1 cellular context compared by ENCODE assay signal in the genomic region with DNA sequence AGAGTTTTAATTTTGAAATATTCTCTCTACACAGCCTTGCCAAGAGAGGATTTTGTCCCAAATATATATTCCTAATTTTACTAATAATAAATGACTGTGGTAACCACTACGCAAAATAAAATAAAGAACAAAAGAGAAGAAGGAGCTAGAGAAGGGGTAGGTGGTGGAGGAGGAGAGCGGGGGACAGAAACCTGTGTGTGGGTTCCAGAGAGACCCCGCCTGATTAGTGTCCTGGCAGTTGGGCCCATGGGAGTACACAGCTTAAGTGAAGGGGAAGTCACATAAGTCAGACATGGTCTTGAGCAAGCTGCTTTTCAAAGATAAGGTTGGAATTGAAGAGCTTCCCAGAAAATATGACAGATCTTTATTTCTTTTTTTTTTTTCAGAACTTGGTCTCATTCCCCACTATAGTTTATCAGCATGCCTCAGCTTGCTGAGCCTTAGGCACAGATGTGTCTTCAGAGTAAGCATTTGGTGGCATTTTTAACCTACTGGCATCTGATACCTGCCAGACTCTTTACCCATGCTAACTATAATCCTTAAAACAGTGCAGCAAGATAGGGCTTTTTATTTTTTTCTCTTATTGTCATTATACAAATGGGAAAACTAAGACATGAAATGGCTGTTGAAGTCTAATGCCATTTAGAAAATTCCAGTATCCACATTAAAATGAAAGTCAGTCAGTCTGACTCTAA.
TF ChIP-seq lines count a peak whose summit lies in the region.

No MANE protein-coding gene starts in this region.

TF ChIP-seq in K562, 482 proteins besides CTCF, POLR2A, EP300 and RAD21 (continued from another document and continues in another):
- peak; percentile 90 for TF ChIP-seq GATA2 (CRISPR knock-in tag; IDR thresholded peaks at IDR 0.05)
- TF ChIP-seq MTA1 (IDR thresholded peaks at IDR 0.05; ENCODE audit: borderline replicate concordance): peak; percentile 87
- no peak for TF ChIP-seq SP2 (IDR thresholded peaks at IDR 0.05; ENCODE audit: extremely low read depth, low read depth, low read length, poor library complexity, severe bottlenecking)
- no peak for TF ChIP-seq POLR3G (IDR thresholded peaks at IDR 0.05; ENCODE audit: extremely low read depth, insufficient read length, insufficient replicate concordance)
- TF ChIP-seq ZZZ3 (IDR thresholded peaks at IDR 0.05): no peak
- no peak for TF ChIP-seq ZNF445 (CRISPR knock-in tag; IDR thresholded peaks at IDR 0.05; ENCODE audit: low read depth)
- TF ChIP-seq MCM2 (IDR thresholded peaks at IDR 0.05; ENCODE audit: low read depth): no peak
- TF ChIP-seq, protein P1, sequence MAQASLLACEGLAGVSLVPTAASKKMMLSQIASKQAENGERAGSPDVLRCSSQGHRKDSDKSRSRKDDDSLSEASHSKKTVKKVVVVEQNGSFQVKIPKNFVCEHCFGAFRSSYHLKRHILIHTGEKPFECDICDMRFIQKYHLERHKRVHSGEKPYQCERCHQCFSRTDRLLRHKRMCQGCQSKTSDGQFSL (CRISPR knock-in tag; IDR thresholded peaks at IDR 0.05): no peak
- TF ChIP-seq, protein P1 (tag; IDR thresholded peaks at IDR 0.05): no peak; a peak in 2 of 4 replicates
- TF ChIP-seq FOXK1 (CRISPR knock-in tag; IDR thresholded peaks at IDR 0.05; ENCODE audit: borderline replicate concordance): no peak
- TF ChIP-seq, protein P2, sequence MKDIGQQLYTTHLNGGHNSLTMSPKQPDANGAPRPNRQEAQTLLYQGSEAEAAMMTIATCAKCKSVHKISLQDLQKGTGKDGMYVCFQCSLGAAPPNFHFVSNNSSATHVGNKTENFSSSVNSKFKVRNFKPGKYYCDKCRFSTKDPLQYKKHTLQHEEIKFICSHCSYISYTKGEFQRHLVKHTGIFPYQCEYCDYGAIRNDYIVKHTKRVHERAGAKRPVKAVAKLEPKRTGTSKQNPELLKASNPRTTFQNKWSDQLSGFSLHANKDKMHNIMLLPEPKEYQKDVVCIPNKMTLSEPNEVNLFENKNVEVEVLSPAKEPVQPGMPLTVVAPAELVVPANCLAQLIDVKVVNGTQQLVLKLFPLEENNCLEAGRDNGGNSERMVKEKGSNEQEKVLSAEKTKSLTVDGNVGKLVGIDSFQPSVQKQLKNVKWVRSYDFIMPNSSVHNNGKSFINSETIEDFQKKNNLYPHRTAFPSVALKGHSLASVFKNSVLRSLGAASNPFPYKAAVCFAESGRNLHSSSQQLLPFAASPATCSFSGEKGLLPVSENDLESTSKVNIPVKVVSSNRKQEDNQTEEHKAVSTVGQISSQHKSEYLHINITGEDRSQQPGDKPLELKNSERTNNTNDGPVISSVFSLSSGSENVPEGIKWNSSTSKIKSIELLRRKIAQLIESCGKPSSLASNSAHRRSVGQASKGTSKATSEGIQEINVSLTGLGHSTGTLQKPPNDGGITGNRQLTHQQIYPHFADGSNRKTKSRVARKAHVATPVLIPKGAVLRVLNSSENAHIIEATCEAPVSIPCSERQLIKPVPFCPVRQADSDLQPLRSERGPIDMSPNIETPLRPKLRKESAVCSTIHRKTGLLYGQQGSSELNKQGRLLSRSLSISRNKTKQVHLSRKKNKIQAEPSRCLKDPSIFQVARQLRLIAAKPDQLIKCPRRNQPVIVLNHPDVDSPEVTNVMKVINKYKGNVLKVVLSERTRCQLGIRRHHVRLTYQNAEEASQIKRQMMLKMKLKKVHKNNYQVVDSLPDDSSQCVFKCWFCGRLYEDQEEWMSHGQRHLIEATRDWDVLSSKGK (CRISPR knock-in tag; IDR thresholded peaks at IDR 0.05): no peak
- no peak for TF ChIP-seq FOXA1 (IDR thresholded peaks at IDR 0.05; ENCODE audit: borderline replicate concordance)
- TF ChIP-seq, protein P3, sequence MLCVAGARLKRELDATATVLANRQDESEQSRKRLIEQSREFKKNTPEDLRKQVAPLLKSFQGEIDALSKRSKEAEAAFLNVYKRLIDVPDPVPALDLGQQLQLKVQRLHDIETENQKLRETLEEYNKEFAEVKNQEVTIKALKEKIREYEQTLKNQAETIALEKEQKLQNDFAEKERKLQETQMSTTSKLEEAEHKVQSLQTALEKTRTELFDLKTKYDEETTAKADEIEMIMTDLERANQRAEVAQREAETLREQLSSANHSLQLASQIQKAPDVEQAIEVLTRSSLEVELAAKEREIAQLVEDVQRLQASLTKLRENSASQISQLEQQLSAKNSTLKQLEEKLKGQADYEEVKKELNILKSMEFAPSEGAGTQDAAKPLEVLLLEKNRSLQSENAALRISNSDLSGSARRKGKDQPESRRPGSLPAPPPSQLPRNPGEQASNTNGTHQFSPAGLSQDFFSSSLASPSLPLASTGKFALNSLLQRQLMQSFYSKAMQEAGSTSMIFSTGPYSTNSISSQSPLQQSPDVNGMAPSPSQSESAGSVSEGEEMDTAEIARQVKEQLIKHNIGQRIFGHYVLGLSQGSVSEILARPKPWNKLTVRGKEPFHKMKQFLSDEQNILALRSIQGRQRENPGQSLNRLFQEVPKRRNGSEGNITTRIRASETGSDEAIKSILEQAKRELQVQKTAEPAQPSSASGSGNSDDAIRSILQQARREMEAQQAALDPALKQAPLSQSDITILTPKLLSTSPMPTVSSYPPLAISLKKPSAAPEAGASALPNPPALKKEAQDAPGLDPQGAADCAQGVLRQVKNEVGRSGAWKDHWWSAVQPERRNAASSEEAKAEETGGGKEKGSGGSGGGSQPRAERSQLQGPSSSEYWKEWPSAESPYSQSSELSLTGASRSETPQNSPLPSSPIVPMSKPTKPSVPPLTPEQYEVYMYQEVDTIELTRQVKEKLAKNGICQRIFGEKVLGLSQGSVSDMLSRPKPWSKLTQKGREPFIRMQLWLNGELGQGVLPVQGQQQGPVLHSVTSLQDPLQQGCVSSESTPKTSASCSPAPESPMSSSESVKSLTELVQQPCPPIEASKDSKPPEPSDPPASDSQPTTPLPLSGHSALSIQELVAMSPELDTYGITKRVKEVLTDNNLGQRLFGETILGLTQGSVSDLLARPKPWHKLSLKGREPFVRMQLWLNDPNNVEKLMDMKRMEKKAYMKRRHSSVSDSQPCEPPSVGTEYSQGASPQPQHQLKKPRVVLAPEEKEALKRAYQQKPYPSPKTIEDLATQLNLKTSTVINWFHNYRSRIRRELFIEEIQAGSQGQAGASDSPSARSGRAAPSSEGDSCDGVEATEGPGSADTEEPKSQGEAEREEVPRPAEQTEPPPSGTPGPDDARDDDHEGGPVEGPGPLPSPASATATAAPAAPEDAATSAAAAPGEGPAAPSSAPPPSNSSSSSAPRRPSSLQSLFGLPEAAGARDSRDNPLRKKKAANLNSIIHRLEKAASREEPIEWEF (CRISPR knock-in tag; IDR thresholded peaks at IDR 0.05): peak; percentile 94
- no peak for TF ChIP-seq HMG20B (CRISPR knock-in tag; IDR thresholded peaks at IDR 0.05)
- no peak for TF ChIP-seq ZNF165 (CRISPR knock-in tag; IDR thresholded peaks at IDR 0.05; ENCODE audit: borderline replicate concordance)
- no peak for TF ChIP-seq ZC3H4 (CRISPR knock-in tag; IDR thresholded peaks at IDR 0.05; ENCODE audit: borderline replicate concordance)
- TF ChIP-seq ZNF780A (CRISPR knock-in tag; IDR thresholded peaks at IDR 0.05): no peak
- TF ChIP-seq, protein P4, sequence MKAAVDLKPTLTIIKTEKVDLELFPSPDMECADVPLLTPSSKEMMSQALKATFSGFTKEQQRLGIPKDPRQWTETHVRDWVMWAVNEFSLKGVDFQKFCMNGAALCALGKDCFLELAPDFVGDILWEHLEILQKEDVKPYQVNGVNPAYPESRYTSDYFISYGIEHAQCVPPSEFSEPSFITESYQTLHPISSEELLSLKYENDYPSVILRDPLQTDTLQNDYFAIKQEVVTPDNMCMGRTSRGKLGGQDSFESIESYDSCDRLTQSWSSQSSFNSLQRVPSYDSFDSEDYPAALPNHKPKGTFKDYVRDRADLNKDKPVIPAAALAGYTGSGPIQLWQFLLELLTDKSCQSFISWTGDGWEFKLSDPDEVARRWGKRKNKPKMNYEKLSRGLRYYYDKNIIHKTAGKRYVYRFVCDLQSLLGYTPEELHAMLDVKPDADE (conservative IDR thresholded peaks at IDR 0.05; ENCODE audit: control insufficient read depth, low read depth, low read length): no peak; the same call in 1 of the 2 replicates
- TF ChIP-seq, protein P5, sequence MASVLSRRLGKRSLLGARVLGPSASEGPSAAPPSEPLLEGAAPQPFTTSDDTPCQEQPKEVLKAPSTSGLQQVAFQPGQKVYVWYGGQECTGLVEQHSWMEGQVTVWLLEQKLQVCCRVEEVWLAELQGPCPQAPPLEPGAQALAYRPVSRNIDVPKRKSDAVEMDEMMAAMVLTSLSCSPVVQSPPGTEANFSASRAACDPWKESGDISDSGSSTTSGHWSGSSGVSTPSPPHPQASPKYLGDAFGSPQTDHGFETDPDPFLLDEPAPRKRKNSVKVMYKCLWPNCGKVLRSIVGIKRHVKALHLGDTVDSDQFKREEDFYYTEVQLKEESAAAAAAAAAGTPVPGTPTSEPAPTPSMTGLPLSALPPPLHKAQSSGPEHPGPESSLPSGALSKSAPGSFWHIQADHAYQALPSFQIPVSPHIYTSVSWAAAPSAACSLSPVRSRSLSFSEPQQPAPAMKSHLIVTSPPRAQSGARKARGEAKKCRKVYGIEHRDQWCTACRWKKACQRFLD (CRISPR knock-in tag; IDR thresholded peaks at IDR 0.05): peak; percentile 97
- no peak for TF ChIP-seq BMI1 (IDR thresholded peaks at IDR 0.05; ENCODE audit: low read length)
- TF ChIP-seq ZFP36 (IDR thresholded peaks at IDR 0.05; ENCODE audit: low read depth, low read length, partially characterized antibody): no peak
- TF ChIP-seq TBL1XR1 (IDR thresholded peaks at IDR 0.05; ENCODE audit: low read length in 2 of 2): peak; percentile 82 to 97; a peak in 3 of 4 replicates
- peak; percentile 88 for TF ChIP-seq HDAC3 (IDR thresholded peaks at IDR 0.05; ENCODE audit: borderline replicate concordance, partially characterized antibody)
- TF ChIP-seq MAFK (IDR thresholded peaks at IDR 0.05; ENCODE audit: low read length): 0 out of 2 replicates have a peak, but pooled peaks have one; percentile 16
- no peak for TF ChIP-seq ZBTB8A (IDR thresholded peaks at IDR 0.05; ENCODE audit: partially characterized antibody)
- no peak for TF ChIP-seq ZBTB1 (CRISPR knock-in tag; IDR thresholded peaks at IDR 0.05; ENCODE audit: borderline replicate concordance, low read depth)
- no peak for TF ChIP-seq SLC30A9 (CRISPR knock-in tag; IDR thresholded peaks at IDR 0.05)
- no peak for TF ChIP-seq NRF1 (conservative IDR thresholded peaks at IDR 0.05 in 1 of 2, IDR thresholded peaks at IDR 0.05 in 1 of 2)
- TF ChIP-seq PHB2 (IDR thresholded peaks at IDR 0.05; ENCODE audit: low read depth): peak; percentile 97
- TF ChIP-seq ZNF695 (CRISPR knock-in tag; IDR thresholded peaks at IDR 0.05): no peak
- peak; percentile 19; the same call in 1 of the 2 replicates for TF ChIP-seq BHLHE40 (IDR thresholded peaks at IDR 0.05; ENCODE audit: low read length)
- no peak for TF ChIP-seq SRSF9 (IDR thresholded peaks at IDR 0.05; ENCODE audit: borderline replicate concordance, low read depth, low read length)
- no peak for TF ChIP-seq ZNF41 (CRISPR knock-in tag; conservative IDR thresholded peaks at IDR 0.05)
- TF ChIP-seq ILF3 (IDR thresholded peaks at IDR 0.05; ENCODE audit: borderline replicate concordance): peak; percentile 74; the same call in 1 of the 2 replicates
- TF ChIP-seq, protein P6, sequence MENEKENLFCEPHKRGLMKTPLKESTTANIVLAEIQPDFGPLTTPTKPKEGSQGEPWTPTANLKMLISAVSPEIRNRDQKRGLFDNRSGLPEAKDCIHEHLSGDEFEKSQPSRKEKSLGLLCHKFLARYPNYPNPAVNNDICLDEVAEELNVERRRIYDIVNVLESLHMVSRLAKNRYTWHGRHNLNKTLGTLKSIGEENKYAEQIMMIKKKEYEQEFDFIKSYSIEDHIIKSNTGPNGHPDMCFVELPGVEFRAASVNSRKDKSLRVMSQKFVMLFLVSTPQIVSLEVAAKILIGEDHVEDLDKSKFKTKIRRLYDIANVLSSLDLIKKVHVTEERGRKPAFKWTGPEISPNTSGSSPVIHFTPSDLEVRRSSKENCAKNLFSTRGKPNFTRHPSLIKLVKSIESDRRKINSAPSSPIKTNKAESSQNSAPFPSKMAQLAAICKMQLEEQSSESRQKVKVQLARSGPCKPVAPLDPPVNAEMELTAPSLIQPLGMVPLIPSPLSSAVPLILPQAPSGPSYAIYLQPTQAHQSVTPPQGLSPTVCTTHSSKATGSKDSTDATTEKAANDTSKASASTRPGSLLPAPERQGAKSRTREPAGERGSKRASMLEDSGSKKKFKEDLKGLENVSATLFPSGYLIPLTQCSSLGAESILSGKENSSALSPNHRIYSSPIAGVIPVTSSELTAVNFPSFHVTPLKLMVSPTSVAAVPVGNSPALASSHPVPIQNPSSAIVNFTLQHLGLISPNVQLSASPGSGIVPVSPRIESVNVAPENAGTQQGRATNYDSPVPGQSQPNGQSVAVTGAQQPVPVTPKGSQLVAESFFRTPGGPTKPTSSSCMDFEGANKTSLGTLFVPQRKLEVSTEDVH (IDR thresholded peaks at IDR 0.05; ENCODE audit: low read depth, partially characterized antibody): no peak
- peak; percentile 83; the same call in 1 of the 2 replicates for TF ChIP-seq HEY1 (CRISPR knock-in tag; IDR thresholded peaks at IDR 0.05; ENCODE audit: borderline replicate concordance)
- TF ChIP-seq, protein P7, sequence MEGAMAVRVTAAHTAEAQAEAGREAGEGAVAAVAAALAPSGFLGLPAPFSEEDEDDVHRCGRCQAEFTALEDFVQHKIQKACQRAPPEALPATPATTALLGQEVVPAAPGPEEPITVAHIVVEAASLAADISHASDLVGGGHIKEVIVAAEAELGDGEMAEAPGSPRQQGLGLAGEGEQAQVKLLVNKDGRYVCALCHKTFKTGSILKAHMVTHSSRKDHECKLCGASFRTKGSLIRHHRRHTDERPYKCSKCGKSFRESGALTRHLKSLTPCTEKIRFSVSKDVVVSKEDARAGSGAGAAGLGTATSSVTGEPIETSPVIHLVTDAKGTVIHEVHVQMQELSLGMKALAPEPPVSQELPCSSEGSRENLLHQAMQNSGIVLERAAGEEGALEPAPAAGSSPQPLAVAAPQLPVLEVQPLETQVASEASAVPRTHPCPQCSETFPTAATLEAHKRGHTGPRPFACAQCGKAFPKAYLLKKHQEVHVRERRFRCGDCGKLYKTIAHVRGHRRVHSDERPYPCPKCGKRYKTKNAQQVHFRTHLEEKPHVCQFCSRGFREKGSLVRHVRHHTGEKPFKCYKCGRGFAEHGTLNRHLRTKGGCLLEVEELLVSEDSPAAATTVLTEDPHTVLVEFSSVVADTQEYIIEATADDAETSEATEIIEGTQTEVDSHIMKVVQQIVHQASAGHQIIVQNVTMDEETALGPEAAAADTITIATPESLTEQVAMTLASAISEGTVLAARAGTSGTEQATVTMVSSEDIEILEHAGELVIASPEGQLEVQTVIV (CRISPR knock-in tag; IDR thresholded peaks at IDR 0.05; ENCODE audit: borderline replicate concordance): no peak
- TF ChIP-seq, protein P8, sequence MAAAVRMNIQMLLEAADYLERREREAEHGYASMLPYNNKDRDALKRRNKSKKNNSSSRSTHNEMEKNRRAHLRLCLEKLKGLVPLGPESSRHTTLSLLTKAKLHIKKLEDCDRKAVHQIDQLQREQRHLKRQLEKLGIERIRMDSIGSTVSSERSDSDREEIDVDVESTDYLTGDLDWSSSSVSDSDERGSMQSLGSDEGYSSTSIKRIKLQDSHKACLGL (CRISPR knock-in tag; IDR thresholded peaks at IDR 0.05; ENCODE audit: borderline replicate concordance, poor library complexity, severe bottlenecking): no peak
- TF ChIP-seq JUND (IDR thresholded peaks at IDR 0.05; ENCODE audit: borderline replicate concordance, low read depth, low read length): peak; percentile 85
- peak; percentile 82; the same call in 2 of the 3 replicates for TF ChIP-seq JUND (tag; IDR thresholded peaks at IDR 0.05; ENCODE audit: borderline replicate concordance, low read depth, low read length)
- no peak for TF ChIP-seq IFI16 (CRISPR knock-in tag; IDR thresholded peaks at IDR 0.05)
- TF ChIP-seq GABPA (tag; conservative IDR thresholded peaks at IDR 0.05; ENCODE audit: low read depth): peak; percentile 52
